In the genomic region with DNA sequence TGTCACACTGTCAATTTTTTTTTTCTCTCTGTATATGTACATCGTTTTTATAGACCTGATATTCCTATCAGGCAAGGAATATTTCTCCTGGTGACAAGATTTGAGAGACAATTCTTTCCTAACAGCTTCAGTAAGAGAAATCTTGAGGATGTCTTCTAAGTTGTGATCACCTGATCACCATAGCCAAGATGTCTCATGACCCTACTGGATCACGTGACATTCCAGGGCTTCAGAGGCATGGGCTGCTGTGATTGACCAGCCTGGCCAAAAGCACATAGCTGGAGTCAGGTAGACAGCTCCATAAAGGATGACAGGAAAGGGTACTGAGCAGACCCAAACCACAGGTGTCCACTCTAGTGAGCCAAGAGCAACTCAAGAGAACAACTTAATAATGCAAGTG, we compare ENCODE assay signal across 29 cellular contexts.
"Had no signal": no experiment of that assay in that cellular context is flagged by ENCODE, and none has a peak within 500 bp of the region (broad histone marks: within the 10 kb centered on the region; RNA-seq: fewer than 3 reads in every experiment).

No MANE protein-coding gene starts in this region.

- H3K9me3 Mint-ChIP-seq: nephron; neural progenitor cell; stimulated activated naive CD8-positive, alpha-beta T cell treated with anti-CD3 and anti-CD28 coated beads, Interleukin-15, Interleukin-2, amounts not matched to agents 100 ng/mL and 50 ng/mL, for 24 hours; type B pancreatic cell had no signal

- H3K27ac Mint-ChIP-seq: natural killer cell; nephron; neural progenitor cell; progenitor cell of endocrine pancreas; stimulated activated effector memory CD8-positive, alpha-beta T cell treated with anti-CD3 and anti-CD28 coated beads, Interleukin-12 subunit alpha, Interleukin-12 subunit beta, amount 100 ng/mL, for 72 hours; stimulated activated naive B cell treated with anti-CD40 and anti-IgM and Interleukin-4, amounts not matched to agents 10 μg/mL and 1 μg/mL and 100 μg/mL, for 72 hours; stimulated activated naive CD8-positive, alpha-beta T cell treated with anti-CD3 and anti-CD28 coated beads, Interleukin-15, Interleukin-2, amounts not matched to agents 100 ng/mL and 50 ng/mL, for 24 hours; type B pancreatic cell had no signal

- H3K9ac ChIP-seq: neural progenitor cell, parathyroid adenoma had no signal

- H3K4me1 ChIP-seq: neural progenitor cell, parathyroid adenoma, psoas muscle, spleen, stomach, thyroid gland, tibial nerve, upper lobe of right lung, uterus had no signal

- H3K79me2 ChIP-seq: parathyroid adenoma had no signal

- H3K4me3 Mint-ChIP-seq: naive thymus-derived CD4-positive, alpha-beta T cell; natural killer cell; nephron; neural progenitor cell; stimulated activated effector memory CD8-positive, alpha-beta T cell treated with anti-CD3 and anti-CD28 coated beads, Interleukin-12 subunit alpha, Interleukin-12 subunit beta, amount 100 ng/mL, for 72 hours; stimulated activated naive B cell treated with anti-CD40 and anti-IgM and Interleukin-4, amounts not matched to agents 10 μg/mL and 1 μg/mL and 100 μg/mL, for 72 hours; stimulated activated naive CD8-positive, alpha-beta T cell treated with anti-CD3 and anti-CD28 coated beads, Interleukin-15, Interleukin-2, amounts not matched to agents 100 ng/mL and 50 ng/mL, for 24 hours; type B pancreatic cell had no signal

- H3K27ac ChIP-seq: neural progenitor cell, ovary, parathyroid adenoma, psoas muscle, skin epidermis, spleen, stomach, thoracic aorta, thyroid gland, tibial nerve, upper lobe of right lung, uterus had no signal

- H3K4me3 ChIP-seq: neural progenitor cell, ovary, psoas muscle, skin epidermis, smooth muscle cell, spleen, stomach, thoracic aorta, thyroid gland, tibial nerve, upper lobe of right lung, uterus had no signal

- H2AFZ ChIP-seq: neural progenitor cell, parathyroid adenoma had no signal

- DNase-seq: naive thymus-derived CD4-positive, alpha-beta T cell; natural killer cell; occipital lobe; ovary; posterior cingulate gyrus; psoas muscle; right cardiac atrium; spleen; stimulated activated CD4-positive, alpha-beta T cell treated with anti-CD3 and anti-CD28 coated beads, Interleukin-12 subunit alpha, Interleukin-12 subunit beta, amount 100 ng/mL, for 4 hours; stimulated activated CD4-positive, alpha-beta T cell treated with anti-CD3 and anti-CD28 coated beads, Interleukin-1b, Interleukin-23, amount 100 ng/mL, for 48 hours; stimulated activated CD4-positive, alpha-beta T cell treated with anti-CD3 and anti-CD28 coated beads, Interleukin-4, amount 100 ng/mL, for 24 hours; stimulated activated naive B cell treated with anti-CD40 and anti-IgM and Interleukin-4, amounts not matched to agents 10 μg/mL and 1 μg/mL and 100 μg/mL, for 72 hours; stimulated activated naive CD4-positive, alpha-beta T cell treated with Interleukin-2 at 50 U/mL for 16 hours; stomach; thyroid gland; upper lobe of right lung; uterus had no signal

- ATAC-seq: naive thymus-derived CD4-positive, alpha-beta T cell; natural killer cell; psoas muscle; right cardiac atrium; sciatic nerve; stimulated activated effector memory CD8-positive, alpha-beta T cell treated with anti-CD3 and anti-CD28 coated beads, Interleukin-12 subunit alpha, Interleukin-12 subunit beta, amount 100 ng/mL, for 72 hours; stimulated activated naive B cell treated with anti-CD40 and anti-IgM and Interleukin-4, amounts not matched to agents 10 μg/mL and 1 μg/mL and 100 μg/mL, for 72 hours; upper lobe of right lung had no signal

- H3K4me1 Mint-ChIP-seq: natural killer cell; nephron; stimulated activated effector memory CD8-positive, alpha-beta T cell treated with anti-CD3 and anti-CD28 coated beads, Interleukin-12 subunit alpha, Interleukin-12 subunit beta, amount 100 ng/mL, for 72 hours; stimulated activated naive B cell treated with anti-CD40 and anti-IgM and Interleukin-4, amounts not matched to agents 10 μg/mL and 1 μg/mL and 100 μg/mL, for 72 hours had no signal

- H3K36me3 Mint-ChIP-seq: natural killer cell; neural progenitor cell; stimulated activated effector memory CD8-positive, alpha-beta T cell treated with anti-CD3 and anti-CD28 coated beads, Interleukin-12 subunit alpha, Interleukin-12 subunit beta, amount 100 ng/mL, for 72 hours; stimulated activated naive B cell treated with anti-CD40 and anti-IgM and Interleukin-4, amounts not matched to agents 10 μg/mL and 1 μg/mL and 100 μg/mL, for 72 hours; type B pancreatic cell had no signal

- H3K27me3 Mint-ChIP-seq: naive thymus-derived CD4-positive, alpha-beta T cell; progenitor cell of endocrine pancreas; stimulated activated naive B cell treated with anti-CD40 and anti-IgM and Interleukin-4, amounts not matched to agents 10 μg/mL and 1 μg/mL and 100 μg/mL, for 72 hours; stimulated activated naive CD8-positive, alpha-beta T cell treated with anti-CD3 and anti-CD28 coated beads, Interleukin-15, Interleukin-2, amounts not matched to agents 100 ng/mL and 50 ng/mL, for 24 hours; type B pancreatic cell had no signal

- H3K9me3 ChIP-seq: ovary, psoas muscle, stomach, thoracic aorta, thyroid gland, tibial nerve, upper lobe of right lung, uterus had no signal

- H3K27me3 ChIP-seq: neural progenitor cell, ovary, spleen, stomach, thyroid gland, tibial nerve, upper lobe of right lung, uterus had no signal

- H3K4me2 ChIP-seq: neural progenitor cell, smooth muscle cell had no signal

- H3K36me3 ChIP-seq: neural progenitor cell, ovary, spleen, stomach, thoracic aorta, thyroid gland, tibial nerve, upper lobe of right lung, uterus had no signal
